In the genomic region with DNA sequence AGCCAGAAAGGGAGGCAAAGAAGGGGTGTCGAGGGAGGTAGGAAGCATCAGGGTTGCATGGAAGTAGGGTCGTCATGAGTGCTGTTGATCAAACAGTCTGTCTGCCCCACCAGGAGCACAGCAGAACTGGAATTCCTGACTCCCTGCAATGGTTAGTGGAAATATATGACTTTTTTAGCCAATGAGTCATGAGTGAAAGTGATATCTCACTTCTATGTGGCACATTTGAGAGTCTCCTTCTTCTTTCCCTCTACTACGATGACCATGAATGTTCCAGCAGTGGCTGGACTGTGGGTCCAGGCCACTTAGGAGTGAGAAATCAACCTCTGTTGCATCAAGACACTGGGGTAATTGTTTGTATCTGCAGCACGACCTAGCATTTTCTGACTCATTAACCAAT, we compare ENCODE assay signal across 23 cellular contexts.
A peak's percentile ranks its signal among the peaks of the same experiment; 100 is the strongest.
DNase-seq lines count a peak whose midpoint lies in the region; ATAC-seq, FAIRE-seq and TF ChIP-seq lines count a peak whose summit lies in the region.
"Had no signal": no experiment of that assay in that cellular context is flagged by ENCODE, and none has a peak within 500 bp of the region (broad histone marks: within the 10 kb centered on the region; RNA-seq: fewer than 3 reads in every experiment).

No MANE protein-coding gene starts in this region.

- CTCF ChIA-PET in activated CD8-positive, alpha-beta T cell treated with anti-CD3 and anti-CD28 coated beads for 36 hours (lab: Charles Lee) = no interaction called here
- CTCF ChIA-PET in activated CD8-positive, alpha-beta T cell treated with anti-CD3 and anti-CD28 coated beads, Interleukin-2, amount 10 ng/mL, durations not matched to agents 7 days and 5 days (lab: Charles Lee) = no interaction called here

- H3K9ac ChIP-seq in GM23248 = no peak overlapping the region
- no peak overlapping the region for H3K9ac ChIP-seq in astrocyte (ENCODE audit: low read length)
- H3K9ac ChIP-seq: BLaER1 treated with 17β-estradiol and CSF1 and Interleukin-3, amounts not matched to agents 10 nM and 100 nM had no signal

- H3K27me3 ChIP-seq in GM23248 (replicated peaks; ENCODE audit: insufficient read depth) (no peaks in the 10 kb centered on the region), astrocyte (ENCODE audit: insufficient read depth, low read length) (no peaks in the 10 kb centered on the region), gastrocnemius medialis (no peaks in the 10 kb centered on the region)
- H3K27me3 ChIP-seq: BLaER1 treated with 17β-estradiol and CSF1 and Interleukin-3, amounts not matched to agents 10 nM and 100 nM had no signal

- POLR2A ChIA-PET in activated CD8-positive, alpha-beta T cell treated with anti-CD3 and anti-CD28 coated beads for 36 hours (lab: Charles Lee) = no interaction called here
- POLR2A ChIA-PET in activated CD8-positive, alpha-beta T cell treated with anti-CD3 and anti-CD28 coated beads, Interleukin-2, amount 10 ng/mL, durations not matched to agents 7 days and 5 days (lab: Charles Lee) = no interaction called here

- H3K79me2 ChIP-seq in GM23248 (ENCODE audit: insufficient read depth) (no peaks in the 10 kb centered on the region), astrocyte (ENCODE audit: insufficient read depth, low read length) (no peaks in the 10 kb centered on the region)

- intact Hi-C loops in gastrocnemius medialis (cut with DNase I; ENCODE audit: low total_unique reads) = loop anchor here (2.0 kb wide), 1 partner anchor 37 kb away; no protein-coding TSS in a partner anchor
- intact Hi-C loops in activated CD8-positive, alpha-beta T cell treated with anti-CD3 and anti-CD28 coated beads for 36 hours (cut with micrococcal nuclease) = no loop called here

- no peaks in the 10 kb centered on the region for H3K9me3 Mint-ChIP-seq in astrocyte (ENCODE audit: unreplicated experiment)
- H3K9me3 Mint-ChIP-seq in activated CD8-positive, alpha-beta T cell treated with anti-CD3 and anti-CD28 coated beads for 36 hours = peaks cover 7% of the 10 kb centered on the region
- no peaks in the 10 kb centered on the region for H3K9me3 Mint-ChIP-seq in activated CD8-positive, alpha-beta T cell treated with anti-CD3 and anti-CD28 coated beads, Interleukin-2, amount 10 ng/mL, durations not matched to agents 7 days and 5 days (ENCODE audit: insufficient read depth)
- H3K9me3 Mint-ChIP-seq: CD8-positive, alpha-beta T cell had no signal

- no peak overlapping the region for H3K4me3 Mint-ChIP-seq in astrocyte (ENCODE audit: unreplicated experiment)
- no peak overlapping the region for H3K4me3 Mint-ChIP-seq in activated CD8-positive, alpha-beta T cell treated with anti-CD3 and anti-CD28 coated beads for 36 hours
- H3K4me3 Mint-ChIP-seq in activated CD8-positive, alpha-beta T cell treated with anti-CD3 and anti-CD28 coated beads, Interleukin-2, amount 10 ng/mL, durations not matched to agents 7 days and 5 days = no peak overlapping the region
- H3K4me3 Mint-ChIP-seq: CD8-positive, alpha-beta T cell had no signal

- H3K36me3 Mint-ChIP-seq in astrocyte (ENCODE audit: low read depth, unreplicated experiment) = no peaks in the 10 kb centered on the region
- no peaks in the 10 kb centered on the region for H3K36me3 Mint-ChIP-seq in activated CD8-positive, alpha-beta T cell treated with anti-CD3 and anti-CD28 coated beads for 36 hours (ENCODE audit: low read depth)
- no peaks in the 10 kb centered on the region for H3K36me3 Mint-ChIP-seq in activated CD8-positive, alpha-beta T cell treated with anti-CD3 and anti-CD28 coated beads, Interleukin-2, amount 10 ng/mL, durations not matched to agents 7 days and 5 days (ENCODE audit: low read depth)
- H3K36me3 Mint-ChIP-seq: CD8-positive, alpha-beta T cell had no signal

- H3F3A ChIP-seq in GM23248 (ENCODE audit: insufficient read depth) = no peaks in the 10 kb centered on the region; the same call in 1 of the 2 replicates

- H3K36me3 ChIP-seq in GM23248 (ENCODE audit: low read depth) (no peaks in the 10 kb centered on the region), astrocyte (ENCODE audit: insufficient read depth, low read length) (no peaks in the 10 kb centered on the region), gastrocnemius medialis (no peaks in the 10 kb centered on the region)
- H3K36me3 ChIP-seq: BLaER1 treated with 17β-estradiol and CSF1 and Interleukin-3, amounts not matched to agents 10 nM and 100 nM had no signal

- no peak overlapping the region for H2AFZ ChIP-seq in GM23248
- no peak overlapping the region for H2AFZ ChIP-seq in astrocyte (ENCODE audit: low read depth, low read length)

- no peaks in the 10 kb centered on the region for H3K9me3 ChIP-seq in GM23248 (ENCODE audit: low read depth)
- peaks cover 5% of the 10 kb centered on the region for H3K9me3 ChIP-seq in astrocyte (ENCODE audit: insufficient read depth, low read depth, low read length)
- no peaks in the 10 kb centered on the region for H3K9me3 ChIP-seq in gastrocnemius medialis

- H3K27ac Mint-ChIP-seq in astrocyte (ENCODE audit: unreplicated experiment) = no peak overlapping the region
- no peak overlapping the region for H3K27ac Mint-ChIP-seq in activated CD8-positive, alpha-beta T cell treated with anti-CD3 and anti-CD28 coated beads for 36 hours
- no peak overlapping the region for H3K27ac Mint-ChIP-seq in activated CD8-positive, alpha-beta T cell treated with anti-CD3 and anti-CD28 coated beads, Interleukin-2, amount 10 ng/mL, durations not matched to agents 7 days and 5 days
- H3K27ac Mint-ChIP-seq: CD8-positive, alpha-beta T cell had no signal

- peaks cover 1% of the 10 kb centered on the region for H3K4me1 Mint-ChIP-seq in astrocyte (ENCODE audit: low read depth, unreplicated experiment)
- no peaks in the 10 kb centered on the region for H3K4me1 Mint-ChIP-seq in activated CD8-positive, alpha-beta T cell treated with anti-CD3 and anti-CD28 coated beads for 36 hours (ENCODE audit: low read depth)
- H3K4me1 Mint-ChIP-seq in activated CD8-positive, alpha-beta T cell treated with anti-CD3 and anti-CD28 coated beads, Interleukin-2, amount 10 ng/mL, durations not matched to agents 7 days and 5 days (ENCODE audit: low read depth) = no peaks in the 10 kb centered on the region

- DNase-seq in GM23248 (peak; percentile 50), astrocyte (ENCODE audit: low read depth) (peak; percentile 14), fibroblast of peridontal ligament (ENCODE audit: extremely low read depth) (peak; percentile 35), gastrocnemius medialis (no peak)
- no peak for DNase-seq in activated CD8-positive, alpha-beta T cell treated with anti-CD3 and anti-CD28 coated beads for 36 hours
- DNase-seq in stimulated activated CD4-positive, alpha-beta T cell treated with anti-CD3 and anti-CD28 coated beads, Interleukin-2, amount 100 ng/mL, for 48 hours = no peak
- no peak for DNase-seq in activated CD8-positive, alpha-beta T cell treated with anti-CD3 and anti-CD28 coated beads, Interleukin-2, amount 10 ng/mL, durations not matched to agents 7 days and 5 days
- DNase-seq: Calu3; CD8-positive, alpha-beta T cell; EL; GOT3; KBM-7; NCI-H1417 treated with DMSO at 0.1 percent for 48 hours; NCI-H1930; NCI-H345; NCI-H526; PC-3 had no signal

- H3K9me2 ChIP-seq in GM23248 (ENCODE audit: insufficient read depth) = no peaks in the 10 kb centered on the region

- in situ Hi-C loops in GM23248 (cut with MboI) (no loop called here), gastrocnemius medialis (cut with MboI; ENCODE audit: low sequenced_read_pairs in 4 of 4) (no loop called here)

- WGBS in GM23248 (ENCODE audit: low coverage in 1 of 2, low lambda C conversion rate in 2 of 2, missing lambda C conversion rate in 2 of 2), 2 experiments = 70 to 84% methylated on average over 4 of the region's 4 CpGs

- ATAC-seq in gastrocnemius medialis (peak; percentile 94), HG02763 (IDR thresholded peaks at IDR 0.05; ENCODE audit: unreplicated experiment) (no peak)
- no peak for ATAC-seq in activated CD8-positive, alpha-beta T cell treated with anti-CD3 and anti-CD28 coated beads for 36 hours
- ATAC-seq in activated CD8-positive, alpha-beta T cell treated with anti-CD3 and anti-CD28 coated beads, Interleukin-2, amount 10 ng/mL, durations not matched to agents 7 days and 5 days = no peak
- ATAC-seq: CD8-positive, alpha-beta T cell; HCT116; PC-3 had no signal

- H3K27ac ChIP-seq in GM23248 (no peak overlapping the region), astrocyte (ENCODE audit: low read depth, low read length) (no peak overlapping the region), gastrocnemius medialis (peak overlapping the region in 3 of 4 donors; percentile 32 to 48 (median 46))
- H3K27ac ChIP-seq: BLaER1 treated with 17β-estradiol and CSF1 and Interleukin-3, amounts not matched to agents 10 nM and 100 nM; RWPE1 had no signal

- H3K27me3 Mint-ChIP-seq in astrocyte (ENCODE audit: low read depth, unreplicated experiment) = peaks cover 35% of the 10 kb centered on the region
- H3K27me3 Mint-ChIP-seq in activated CD8-positive, alpha-beta T cell treated with anti-CD3 and anti-CD28 coated beads for 36 hours = peaks cover 8% of the 10 kb centered on the region
- no peaks in the 10 kb centered on the region for H3K27me3 Mint-ChIP-seq in activated CD8-positive, alpha-beta T cell treated with anti-CD3 and anti-CD28 coated beads, Interleukin-2, amount 10 ng/mL, durations not matched to agents 7 days and 5 days (ENCODE audit: low read depth)

- no peak overlapping the region for H3K4me3 ChIP-seq in GM23248
- H3K4me3 ChIP-seq in astrocyte (ENCODE audit: insufficient read depth, low read depth, low read length) = no peak overlapping the region
- H3K4me3 ChIP-seq in gastrocnemius medialis = no peak overlapping the region
- H3K4me3 ChIP-seq: BLaER1 treated with 17β-estradiol and CSF1 and Interleukin-3, amounts not matched to agents 10 nM and 100 nM had no signal

- TF ChIP-seq POLR2A in gastrocnemius medialis (IDR thresholded peaks at IDR 0.05) = no peak

- no peak for FAIRE-seq in astrocyte (lab: Jason Lieb, UNC)
- FAIRE-seq: A204.1, GM12891 had no signal

- H3K4me1 ChIP-seq in GM23248 (ENCODE audit: insufficient read depth) = peaks cover 18% of the 10 kb centered on the region
- H3K4me1 ChIP-seq in astrocyte (ENCODE audit: insufficient read depth, low read length) = no peaks in the 10 kb centered on the region
- peaks cover 17% of the 10 kb centered on the region in 2 donors for H3K4me1 ChIP-seq in gastrocnemius medialis
- H3K4me1 ChIP-seq: BLaER1 treated with 17β-estradiol and CSF1 and Interleukin-3, amounts not matched to agents 10 nM and 100 nM had no signal

- H4K20me1 ChIP-seq in GM23248 (ENCODE audit: insufficient read depth) (no peaks in the 10 kb centered on the region), astrocyte (ENCODE audit: insufficient read depth, low read length) (no peaks in the 10 kb centered on the region)
- H4K20me1 ChIP-seq: BLaER1 treated with 17β-estradiol and CSF1 and Interleukin-3, amounts not matched to agents 10 nM and 100 nM had no signal

- H3K4me2 ChIP-seq in GM23248 (ENCODE audit: unreplicated experiment) = no peak overlapping the region
- H3K4me2 ChIP-seq in astrocyte (ENCODE audit: low read length) = no peak overlapping the region
- H3K4me2 ChIP-seq: BLaER1 treated with 17β-estradiol and CSF1 and Interleukin-3, amounts not matched to agents 10 nM and 100 nM had no signal

- TF ChIP-seq CTCF in astrocyte (IDR thresholded peaks at IDR 0.05; ENCODE audit: insufficient read depth, low read depth, low read length) (no peak), gastrocnemius medialis (IDR thresholded peaks at IDR 0.05 in 4 of 5, conservative IDR thresholded peaks at IDR 0.05 in 1 of 5) (no peak)
- TF ChIP-seq CTCF in activated CD8-positive, alpha-beta T cell treated with anti-CD3 and anti-CD28 coated beads for 36 hours (IDR thresholded peaks at IDR 0.05) = no peak

Comparison
In these comparisons a context has a peak if more than half of its experiments do, and no peak if none do; other contexts are left out.
1. DNase-seq: peak in GM23248 (single experiment), astrocyte (single experiment) and fibroblast of peridontal ligament (single experiment); none in gastrocnemius medialis (0 of 2), activated CD8-positive, alpha-beta T cell treated with anti-CD3 and anti-CD28 coated beads for 36 hours (single experiment), stimulated activated CD4-positive, alpha-beta T cell treated with anti-CD3 and anti-CD28 coated beads, Interleukin-2, amount 100 ng/mL, for 48 hours (0 of 2) and activated CD8-positive, alpha-beta T cell treated with anti-CD3 and anti-CD28 coated beads, Interleukin-2, amount 10 ng/mL, durations not matched to agents 7 days and 5 days (single experiment).
2. H3K27ac ChIP-seq: peak in gastrocnemius medialis (3 of 4); none in GM23248 (single experiment) and astrocyte (single experiment).
3. ATAC-seq: peak in gastrocnemius medialis (2 of 2); none in HG02763 (single experiment), activated CD8-positive, alpha-beta T cell treated with anti-CD3 and anti-CD28 coated beads for 36 hours (single experiment) and activated CD8-positive, alpha-beta T cell treated with anti-CD3 and anti-CD28 coated beads, Interleukin-2, amount 10 ng/mL, durations not matched to agents 7 days and 5 days (single experiment).